ENCODE assay signal across 14 cellular contexts in genomic region chr4:120886183-120886582, GRCh38. TPM values are rescaled to one million over a fixed set of nuclear protein-coding genes. Genes with fewer than 3 reads are reported as not detected.
A peak's percentile ranks its signal among the peaks of the same experiment; 100 is the strongest.
DNase-seq lines count a peak whose midpoint lies in the region; ATAC-seq and TF ChIP-seq lines count a peak whose summit lies in the region.
"Had no signal": no experiment of that assay in that cellular context is flagged by ENCODE, and none has a peak within 500 bp of the region (broad histone marks: within the 10 kb centered on the region; RNA-seq: fewer than 3 reads in every experiment).

No MANE protein-coding gene starts in this region.

- DNase-seq in adipocyte (ENCODE audit: low read depth) = peak; percentile 55
- peak; percentile 15 for DNase-seq in fibroblast of gingiva (ENCODE audit: low read depth)
- DNase-seq in fibroblast of villous mesenchyme (ENCODE audit: low read depth) = peak; percentile 4
- DNase-seq in activated CD8-positive, alpha-beta memory T cell treated with anti-CD3 and anti-CD28 coated beads, Interleukin-2, amount 50 U/mL, for 4 hours = no peak
- no peak for DNase-seq in SIG-M5 (lab: John Stamatoyannopoulos, UW)
- DNase-seq: C1 segment of cervical spinal cord; Calu3; CD4-positive, alpha-beta memory T cell; COR-L47; DND-41; H9 had no signal

- H3K4me3 ChIP-seq in adipocyte (ENCODE audit: low read length) (no peak overlapping the region), fibroblast of villous mesenchyme (ENCODE audit: low read depth, low read length) (no peak overlapping the region)
- H3K4me3 ChIP-seq: GM23338 had no signal

- H3K27me3 ChIP-seq in adipocyte (replicated peaks; ENCODE audit: control insufficient read depth, insufficient read depth, low read length) = no peaks in the 10 kb centered on the region

- H3K9ac ChIP-seq in adipocyte (ENCODE audit: low read length) = no peak overlapping the region

- TF ChIP-seq CTCF in fibroblast of villous mesenchyme (IDR thresholded peaks at IDR 0.05; ENCODE audit: insufficient read depth, low read depth, low read length) = no peak

- H3K36me3 ChIP-seq in adipocyte (ENCODE audit: control insufficient read depth, insufficient read depth, low read length, severe bottlenecking) = no peaks in the 10 kb centered on the region

- H3K9me3 ChIP-seq in adipocyte (ENCODE audit: control insufficient read depth, low read length) = peaks cover 3% of the 10 kb centered on the region

- ATAC-seq in GM18870 (IDR thresholded peaks at IDR 0.05; ENCODE audit: unreplicated experiment) = no peak
- ATAC-seq: GM23338, HCT116 had no signal

- H3K4me1 ChIP-seq in adipocyte (ENCODE audit: control insufficient read depth, insufficient read depth, low read length) = no peaks in the 10 kb centered on the region

RNA-seq across cellular contexts. Expression of gene PRDM5, which starts 36.3 kb away (rescaled TPM):
- total RNA-seq in fibroblast of villous mesenchyme = 23.8 and 30.7 TPM in 2 replicates

Comparison
In these comparisons a context has a peak if more than half of its experiments do, and no peak if none do; other contexts are left out.
1. DNase-seq: peak in adipocyte (single experiment), fibroblast of gingiva (single experiment) and fibroblast of villous mesenchyme (single experiment); none in activated CD8-positive, alpha-beta memory T cell treated with anti-CD3 and anti-CD28 coated beads, Interleukin-2, amount 50 U/mL, for 4 hours (single experiment) and SIG-M5 (single experiment).